Comparison of ENCODE assay signal across 1 cellular context in the genomic region with DNA sequence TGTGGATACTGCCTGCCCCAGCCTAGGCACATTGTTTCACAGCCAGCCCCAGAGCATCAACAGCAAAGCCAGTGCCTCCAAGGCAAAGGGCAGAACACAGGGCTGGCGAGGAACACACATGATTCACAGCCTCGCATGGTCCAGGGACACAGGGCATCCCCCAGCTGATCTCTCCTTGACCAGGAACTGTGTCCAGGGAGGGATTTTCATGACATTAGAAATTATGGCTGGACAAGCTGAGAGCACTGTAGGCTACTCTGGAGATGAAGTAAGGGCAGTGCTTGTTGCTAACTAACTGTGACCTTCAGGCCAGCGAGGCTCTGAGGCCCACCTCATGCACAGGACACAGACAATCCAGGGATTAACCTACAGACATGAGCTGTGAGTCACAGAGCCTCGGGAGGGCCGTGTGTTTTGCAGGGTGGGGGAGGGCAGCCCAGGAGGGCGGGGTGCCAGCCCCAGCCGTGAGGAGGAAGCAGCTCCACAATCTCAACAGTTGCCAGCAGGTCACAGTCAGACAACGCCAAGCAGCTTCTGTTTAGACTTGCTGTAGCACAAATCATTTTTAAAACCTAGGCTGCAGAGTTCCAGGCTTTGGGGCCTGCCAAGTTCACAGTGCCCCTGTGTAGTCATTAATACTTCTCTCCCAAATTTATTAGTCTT.
TF ChIP-seq lines count a peak whose summit lies in the region.

No MANE protein-coding gene starts in this region.

TF ChIP-seq in SK-N-SH, 30 proteins besides CTCF, POLR2A, EP300 and RAD21 (continued from another document):
- TF ChIP-seq, protein P1, sequence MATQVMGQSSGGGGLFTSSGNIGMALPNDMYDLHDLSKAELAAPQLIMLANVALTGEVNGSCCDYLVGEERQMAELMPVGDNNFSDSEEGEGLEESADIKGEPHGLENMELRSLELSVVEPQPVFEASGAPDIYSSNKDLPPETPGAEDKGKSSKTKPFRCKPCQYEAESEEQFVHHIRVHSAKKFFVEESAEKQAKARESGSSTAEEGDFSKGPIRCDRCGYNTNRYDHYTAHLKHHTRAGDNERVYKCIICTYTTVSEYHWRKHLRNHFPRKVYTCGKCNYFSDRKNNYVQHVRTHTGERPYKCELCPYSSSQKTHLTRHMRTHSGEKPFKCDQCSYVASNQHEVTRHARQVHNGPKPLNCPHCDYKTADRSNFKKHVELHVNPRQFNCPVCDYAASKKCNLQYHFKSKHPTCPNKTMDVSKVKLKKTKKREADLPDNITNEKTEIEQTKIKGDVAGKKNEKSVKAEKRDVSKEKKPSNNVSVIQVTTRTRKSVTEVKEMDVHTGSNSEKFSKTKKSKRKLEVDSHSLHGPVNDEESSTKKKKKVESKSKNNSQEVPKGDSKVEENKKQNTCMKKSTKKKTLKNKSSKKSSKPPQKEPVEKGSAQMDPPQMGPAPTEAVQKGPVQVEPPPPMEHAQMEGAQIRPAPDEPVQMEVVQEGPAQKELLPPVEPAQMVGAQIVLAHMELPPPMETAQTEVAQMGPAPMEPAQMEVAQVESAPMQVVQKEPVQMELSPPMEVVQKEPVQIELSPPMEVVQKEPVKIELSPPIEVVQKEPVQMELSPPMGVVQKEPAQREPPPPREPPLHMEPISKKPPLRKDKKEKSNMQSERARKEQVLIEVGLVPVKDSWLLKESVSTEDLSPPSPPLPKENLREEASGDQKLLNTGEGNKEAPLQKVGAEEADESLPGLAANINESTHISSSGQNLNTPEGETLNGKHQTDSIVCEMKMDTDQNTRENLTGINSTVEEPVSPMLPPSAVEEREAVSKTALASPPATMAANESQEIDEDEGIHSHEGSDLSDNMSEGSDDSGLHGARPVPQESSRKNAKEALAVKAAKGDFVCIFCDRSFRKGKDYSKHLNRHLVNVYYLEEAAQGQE (IDR thresholded peaks at IDR 0.05; ENCODE audit: low read depth, low read length), result 0 out of 2 replicates have a peak, but pooled peaks have one; percentile 53
- peak; percentile 79; the same call in 1 of the 2 replicates for TF ChIP-seq FOSL2 (IDR thresholded peaks at IDR 0.05; ENCODE audit: borderline replicate concordance, low read depth)
- peak; percentile 83 for TF ChIP-seq NFIC (IDR thresholded peaks at IDR 0.05; ENCODE audit: borderline replicate concordance)
- no peak for TF ChIP-seq EZH2phosphoT487 (IDR thresholded peaks at IDR 0.05; ENCODE audit: borderline replicate concordance, low read depth)
- no peak for TF ChIP-seq RCOR1 (IDR thresholded peaks at IDR 0.05; ENCODE audit: low read length)
- peak; percentile 49; the same call in 1 of the 2 replicates for TF ChIP-seq JUND (IDR thresholded peaks at IDR 0.05)
TF ChIP-seq in SK-N-SH: peak in this region for 9.
